In the genomic region with DNA sequence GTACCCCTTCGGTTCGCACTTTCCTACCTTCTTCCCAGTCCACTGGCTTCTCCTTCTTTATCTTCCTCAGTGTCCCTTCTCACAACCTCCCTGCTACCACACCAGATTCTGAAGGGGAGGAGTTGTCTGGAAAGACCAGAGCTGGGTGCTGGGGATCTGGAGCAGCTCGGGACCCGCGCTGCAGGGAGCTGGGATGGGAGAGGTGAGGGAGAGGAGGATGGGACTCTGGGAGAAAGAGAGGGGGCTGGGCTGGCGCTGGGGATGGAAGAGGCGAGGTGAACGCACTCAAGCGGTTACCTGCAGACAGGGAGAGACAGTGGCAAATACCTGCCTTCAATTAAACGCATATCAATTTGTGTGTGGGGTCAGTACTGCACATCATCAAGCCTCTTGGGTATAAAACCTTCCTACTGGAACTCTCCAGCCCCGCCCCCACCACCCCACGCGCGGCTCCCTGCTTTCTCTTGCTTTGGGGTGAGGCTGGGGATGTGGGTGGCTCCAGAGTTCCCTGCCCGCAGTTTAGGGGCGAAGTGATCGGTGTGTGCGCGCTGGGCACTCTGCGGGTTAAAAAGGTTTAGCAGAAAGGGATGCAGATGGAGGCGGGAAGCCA, we compare ENCODE assay signal across 8 cellular contexts. TPM values are rescaled to one million over a fixed set of nuclear protein-coding genes. Genes with fewer than 3 reads are reported as not detected.
DNase-seq lines count a peak whose midpoint lies in the region; ATAC-seq and TF ChIP-seq lines count a peak whose summit lies in the region.

No MANE protein-coding gene starts in this region.

- ATAC-seq in activated T-cell treated with anti-CD3 and anti-CD28 coated beads, Interleukin-2, amount 50 U/mL, for 72 hours (replicated peaks in 1 of 2), result no peak
- no peak for ATAC-seq in stimulated activated naive B cell treated with anti-CD40 and anti-IgM and Interleukin-4, amounts not matched to agents 10 μg/mL and 1 μg/mL and 100 μg/mL, for 72 hours (replicated peaks)
- no peak for ATAC-seq in GM18909 (IDR thresholded peaks at IDR 0.05; ENCODE audit: poor library complexity, unreplicated experiment)

- peaks cover 5 to 8% of the 10 kb centered on the region in 2 donors for H3K36me3 Mint-ChIP-seq in activated T-cell treated with anti-CD3 and anti-CD28 coated beads, Interleukin-2, amount 50 U/mL, for 72 hours (ENCODE audit: insufficient read depth in 2 of 2)
- peaks cover 4 to 9% of the 10 kb centered on the region in 2 donors for H3K36me3 Mint-ChIP-seq in stimulated activated naive B cell treated with anti-CD40 and anti-IgM and Interleukin-4, amounts not matched to agents 10 μg/mL and 1 μg/mL and 100 μg/mL, for 72 hours

- peak overlapping the region; percentile 73 for H3K27ac Mint-ChIP-seq in activated T-cell treated with anti-CD3 and anti-CD28 coated beads, Interleukin-2, amount 50 U/mL, for 72 hours
- peak overlapping the region; percentile 53 for H3K27ac Mint-ChIP-seq in stimulated activated naive B cell treated with anti-CD40 and anti-IgM and Interleukin-4, amounts not matched to agents 10 μg/mL and 1 μg/mL and 100 μg/mL, for 72 hours

- CTCF ChIA-PET in HEK293T (lab: Yijun Ruan, JAX), result interaction anchor here (0.7 to 0.8 kb wide), 2 partner anchors 44 to 202 kb away, joined by 3 to 4 read pairs; no protein-coding TSS in a partner anchor

- H3K4me3 Mint-ChIP-seq in activated T-cell treated with anti-CD3 and anti-CD28 coated beads, Interleukin-2, amount 50 U/mL, for 72 hours, result peak overlapping the region; percentile 85 to 98
- H3K4me3 Mint-ChIP-seq in stimulated activated naive B cell treated with anti-CD40 and anti-IgM and Interleukin-4, amounts not matched to agents 10 μg/mL and 1 μg/mL and 100 μg/mL, for 72 hours, result peak overlapping the region; percentile 82 to 97

- no peaks in the 10 kb centered on the region for H3K27me3 ChIP-seq in HL-60 (ENCODE audit: insufficient read depth, poor library complexity, severe bottlenecking)
- H3K27me3 ChIP-seq in iPS DF 6.9 (ENCODE audit: control insufficient read depth, insufficient read depth, low read length), result peaks cover 7% of the 10 kb centered on the region

- no CpG with 5 or more reads among the region's 21 CpGs for WGBS in iPS DF 6.9 (ENCODE audit: insufficient coverage, insufficient read length)

- H3K27ac ChIP-seq in HL-60 (replicated peaks) (no peak overlapping the region), iPS DF 6.9 (ENCODE audit: low read length) (no peak overlapping the region)

- DNase-seq in HL-60 (ENCODE audit: low read depth in 1 of 2, low spot score in 1 of 2) (no peak), iPS DF 6.9 (ENCODE audit: low read depth, low spot score) (no peak), HEK293T (ENCODE audit: extremely low spot score) (no peak), retina (no peak)
- DNase-seq in activated T-cell treated with anti-CD3 and anti-CD28 coated beads, Interleukin-2, amount 50 U/mL, for 72 hours, result no peak
- DNase-seq in stimulated activated naive B cell treated with anti-CD40 and anti-IgM and Interleukin-4, amounts not matched to agents 10 μg/mL and 1 μg/mL and 100 μg/mL, for 72 hours, result no peak
- DNase-seq in effector CD4-positive, alpha-beta T cell, result no peak

- H3K9me3 Mint-ChIP-seq in activated T-cell treated with anti-CD3 and anti-CD28 coated beads, Interleukin-2, amount 50 U/mL, for 72 hours, result no peaks in the 10 kb centered on the region
- peaks cover 4 to 7% of the 10 kb centered on the region in 2 donors for H3K9me3 Mint-ChIP-seq in stimulated activated naive B cell treated with anti-CD40 and anti-IgM and Interleukin-4, amounts not matched to agents 10 μg/mL and 1 μg/mL and 100 μg/mL, for 72 hours

- no peaks in the 10 kb centered on the region for H3K9me3 ChIP-seq in iPS DF 6.9 (ENCODE audit: control insufficient read depth, insufficient read depth, low read length)

- H3K4me3 ChIP-seq in HL-60 (replicated peaks; ENCODE audit: insufficient read depth, low read length) (peak overlapping the region; percentile 61), iPS DF 6.9 (ENCODE audit: low read length) (peak overlapping the region; percentile 77; the same call in 1 of the 2 replicates)

- no peaks in the 10 kb centered on the region for H3K36me3 ChIP-seq in iPS DF 6.9 (ENCODE audit: control insufficient read depth, insufficient read depth, low read length)

- POLR2A ChIA-PET in HEK293T (lab: Yijun Ruan, JAX), result interaction anchor here (1.2 to 3.7 kb wide), 3 partner anchors 10 to 366 kb away, joined by 3 to 22 read pairs (median 7); partner anchors contain the start of genes GIN1 and PPIP5K2

- peaks cover 45% of the 10 kb centered on the region for H3K4me1 Mint-ChIP-seq in activated T-cell treated with anti-CD3 and anti-CD28 coated beads, Interleukin-2, amount 50 U/mL, for 72 hours (ENCODE audit: low read depth)
- peaks cover 13 to 31% of the 10 kb centered on the region in 2 donors for H3K4me1 Mint-ChIP-seq in stimulated activated naive B cell treated with anti-CD40 and anti-IgM and Interleukin-4, amounts not matched to agents 10 μg/mL and 1 μg/mL and 100 μg/mL, for 72 hours

- no peak for TF ChIP-seq CTCF in HL-60 (IDR thresholded peaks at IDR 0.05; ENCODE audit: insufficient read depth, low read length)

- peaks cover 9% of the 10 kb centered on the region for H3K4me1 ChIP-seq in iPS DF 6.9 (ENCODE audit: control insufficient read depth, insufficient read depth, low read length)

- H3K27me3 Mint-ChIP-seq in activated T-cell treated with anti-CD3 and anti-CD28 coated beads, Interleukin-2, amount 50 U/mL, for 72 hours (ENCODE audit: low read depth), result peaks cover 18% of the 10 kb centered on the region
- H3K27me3 Mint-ChIP-seq in stimulated activated naive B cell treated with anti-CD40 and anti-IgM and Interleukin-4, amounts not matched to agents 10 μg/mL and 1 μg/mL and 100 μg/mL, for 72 hours, result peaks cover 21 to 24% of the 10 kb centered on the region in 2 donors

TF ChIP-seq in HEK293T, 16 proteins besides CTCF, POLR2A, EP300 and RAD21:
- TF ChIP-seq L3MBTL2 (conservative IDR thresholded peaks at IDR 0.05) (no peak), LEF1 (IDR thresholded peaks at IDR 0.05; ENCODE audit: borderline replicate concordance) (no peak), ARNT (IDR thresholded peaks at IDR 0.05) (no peak), SP1 (IDR thresholded peaks at IDR 0.05) (no peak), BHLHE40 (IDR thresholded peaks at IDR 0.05; ENCODE audit: borderline replicate concordance) (no peak), SUZ12 (IDR thresholded peaks at IDR 0.05) (no peak), FOXK2 (IDR thresholded peaks at IDR 0.05) (no peak), FOXA1 (IDR thresholded peaks at IDR 0.05) (no peak), ZNF384 (IDR thresholded peaks at IDR 0.05) (no peak), ELF4 (IDR thresholded peaks at IDR 0.05) (no peak), TARDBP (IDR thresholded peaks at IDR 0.05) (no peak), FOXM1 (IDR thresholded peaks at IDR 0.05; ENCODE audit: borderline replicate concordance) (no peak), HDGF (IDR thresholded peaks at IDR 0.05; ENCODE audit: borderline replicate concordance) (no peak), NFRKB (IDR thresholded peaks at IDR 0.05) (no peak), CTBP1 (IDR thresholded peaks at IDR 0.05; ENCODE audit: borderline replicate concordance) (no peak)
- TF ChIP-seq, protein P1, sequence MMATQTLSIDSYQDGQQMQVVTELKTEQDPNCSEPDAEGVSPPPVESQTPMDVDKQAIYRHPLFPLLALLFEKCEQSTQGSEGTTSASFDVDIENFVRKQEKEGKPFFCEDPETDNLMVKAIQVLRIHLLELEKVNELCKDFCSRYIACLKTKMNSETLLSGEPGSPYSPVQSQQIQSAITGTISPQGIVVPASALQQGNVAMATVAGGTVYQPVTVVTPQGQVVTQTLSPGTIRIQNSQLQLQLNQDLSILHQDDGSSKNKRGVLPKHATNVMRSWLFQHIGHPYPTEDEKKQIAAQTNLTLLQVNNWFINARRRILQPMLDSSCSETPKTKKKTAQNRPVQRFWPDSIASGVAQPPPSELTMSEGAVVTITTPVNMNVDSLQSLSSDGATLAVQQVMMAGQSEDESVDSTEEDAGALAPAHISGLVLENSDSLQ (IDR thresholded peaks at IDR 0.05), result no peak

RNA-seq across cellular contexts. Expression of gene PAM, which starts 1.1 kb away (rescaled TPM):
- 10 to 100 TPM; 41.7 to 56.6 TPM for total RNA-seq in activated T-cell treated with anti-CD3 and anti-CD28 coated beads, Interleukin-2, amount 50 U/mL, for 72 hours
